ENCODE assay signal across 8 cellular contexts in the genomic region with DNA sequence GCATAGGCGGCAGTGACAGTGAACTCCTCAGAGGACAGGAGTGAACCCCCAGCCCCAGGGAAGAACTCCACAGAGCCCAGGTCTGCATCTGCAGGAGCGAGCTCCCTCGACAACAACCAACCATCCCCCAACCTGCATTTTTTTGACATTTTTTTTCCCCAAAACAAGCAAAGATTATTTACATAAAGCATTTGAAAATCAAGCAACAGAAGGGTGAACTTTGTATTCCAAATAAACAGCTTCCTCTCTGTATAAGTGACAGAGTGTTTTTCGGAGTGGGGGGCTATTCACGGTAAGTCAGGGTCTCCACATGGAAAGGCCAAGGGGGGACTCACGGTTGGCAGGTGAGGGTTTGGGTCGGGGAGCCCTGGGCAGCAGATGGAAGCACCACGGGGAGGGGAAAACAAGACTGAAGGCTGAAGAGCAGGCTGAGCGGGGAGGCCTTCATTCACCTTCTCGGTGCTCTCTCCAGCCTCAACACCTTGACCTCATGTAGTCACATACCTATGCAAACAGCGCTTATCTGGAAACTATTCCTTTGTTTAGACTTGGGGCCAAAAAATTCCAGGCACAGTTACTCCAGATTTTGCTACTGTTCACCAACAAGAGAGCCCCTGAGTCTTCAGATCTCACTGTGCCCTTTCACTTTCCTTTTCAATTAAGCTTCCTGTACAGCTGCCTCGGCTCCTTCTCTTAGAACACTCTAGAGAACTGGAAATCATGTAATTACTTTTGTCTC. TPM values are rescaled to one million over a fixed set of nuclear protein-coding genes. Genes with fewer than 3 reads are reported as not detected.
DNase-seq lines count a peak whose midpoint lies in the region; ATAC-seq and TF ChIP-seq lines count a peak whose summit lies in the region.

No MANE protein-coding gene starts in this region.

- H3K36me3 Mint-ChIP-seq in CD14-positive monocyte (no peaks in the 10 kb centered on the region), nephron progenitor cell (ENCODE audit: low read depth) (no peaks in the 10 kb centered on the region)

- intact Hi-C loops in CD14-positive monocyte (cut with micrococcal nuclease) = no loop called here

- DNase-seq in CD14-positive monocyte (ENCODE audit: low spot score) (no peak), LNCaP clone FGC (ENCODE audit: low read depth) (peak; percentile 14), fibroblast of gingiva (ENCODE audit: low read depth) (peak; percentile 45), nephron progenitor cell (no peak)
- peak; percentile 22 for DNase-seq in activated CD8-positive, alpha-beta memory T cell treated with anti-CD3 and anti-CD28 coated beads, Interleukin-2, amount 50 U/mL, for 4 hours

- H3K27me3 Mint-ChIP-seq in CD14-positive monocyte (ENCODE audit: low read depth in 3 of 3) = peaks cover under 1 to 4% (median 3%) of the 10 kb centered on the region in 3 donors
- H3K27me3 Mint-ChIP-seq in nephron progenitor cell (ENCODE audit: low read depth, poor library complexity) = peaks cover 3% of the 10 kb centered on the region

- H3K4me3 ChIP-seq in LNCaP clone FGC (ENCODE audit: low read depth, low read length) = peak overlapping the region; percentile 35

- H3K27ac Mint-ChIP-seq in CD14-positive monocyte (peak overlapping the region; percentile 95 to 100 (median 98)), nephron progenitor cell (peak overlapping the region; percentile 64)

- H3K4me3 Mint-ChIP-seq in CD14-positive monocyte = peak overlapping the region; percentile 88 to 94
- no peak overlapping the region for H3K4me3 Mint-ChIP-seq in nephron progenitor cell

- TF ChIP-seq CTCF in CD14-positive monocyte (IDR thresholded peaks at IDR 0.05) (no peak), LNCaP clone FGC (IDR thresholded peaks at IDR 0.05; ENCODE audit: control insufficient read depth, extremely low read depth, insufficient read depth) (no peak), nephron progenitor cell (IDR thresholded peaks at IDR 0.05) (no peak)

- H3K4me1 Mint-ChIP-seq in CD14-positive monocyte = peaks cover 70% of the 10 kb centered on the region
- H3K4me1 Mint-ChIP-seq in nephron progenitor cell = peaks cover 27% of the 10 kb centered on the region

- H3K9me3 Mint-ChIP-seq in CD14-positive monocyte (peaks cover 0 to 2% (median 0%) of the 10 kb centered on the region in 7 donors), nephron progenitor cell (no peaks in the 10 kb centered on the region)

- ATAC-seq in GM19438 (IDR thresholded peaks at IDR 0.05; ENCODE audit: low read depth, unreplicated experiment) = peak; percentile 42
- no peak for ATAC-seq in HG03520 (IDR thresholded peaks at IDR 0.05; ENCODE audit: unreplicated experiment)
- ATAC-seq in GM21528 (IDR thresholded peaks at IDR 0.05; ENCODE audit: low FRiP score, unreplicated experiment) = no peak

RNA-seq across cellular contexts. Expression of gene C2CD2, which starts 27.6 kb away (rescaled TPM):
- 1 to 10 TPM; 1.4 to 3.8 TPM for polyA plus RNA-seq in CD14-positive monocyte

RNA-seq across cellular contexts. Expression of gene PRDM15, which starts 47.1 kb away (rescaled TPM):
- polyA plus RNA-seq in CD14-positive monocyte = under 1 TPM; 0.19 to 0.74 TPM

Comparison
In these comparisons a context has a peak if more than half of its experiments do, and no peak if none do; other contexts are left out.
1. DNase-seq: peak in LNCaP clone FGC (single experiment), activated CD8-positive, alpha-beta memory T cell treated with anti-CD3 and anti-CD28 coated beads, Interleukin-2, amount 50 U/mL, for 4 hours (single experiment) and fibroblast of gingiva (single experiment); none in CD14-positive monocyte (single experiment) and nephron progenitor cell (single experiment).